Comparison of ENCODE assay signal across 7 cellular contexts in the genomic region with DNA sequence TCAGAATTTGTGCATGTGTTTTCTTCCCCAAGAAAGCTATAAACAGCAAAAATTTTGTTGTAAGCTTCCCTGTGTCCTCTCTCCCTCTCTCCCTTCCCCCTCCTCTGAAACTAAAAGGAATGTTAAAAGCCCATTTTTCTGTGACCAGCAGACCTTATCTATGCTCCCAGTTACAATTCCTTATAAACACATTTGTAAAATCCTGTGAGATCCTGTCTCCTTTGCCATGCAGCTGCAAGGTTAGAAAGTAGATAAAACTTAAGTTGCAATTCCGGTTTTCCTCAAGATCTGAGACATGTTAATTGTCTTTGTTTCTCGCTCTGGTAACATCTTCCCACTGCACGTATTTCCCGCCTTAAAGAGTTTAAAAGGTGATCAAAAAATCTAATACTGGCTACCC.
DNase-seq lines count a peak whose midpoint lies in the region; ATAC-seq and TF ChIP-seq lines count a peak whose summit lies in the region.
"Not testable (repeated sequence)": the region's sequence is repeated elsewhere in the genome, so short reads cannot be mapped to it uniquely, and the experiment has no call there.

No MANE protein-coding gene starts in this region.

- ATAC-seq in WTC11 = not testable (repeated sequence)

- not testable (repeated sequence) for H2AFZ ChIP-seq in hepatocyte

- not testable (repeated sequence) for H3K9me2 ChIP-seq in hepatocyte (replicated peaks; ENCODE audit: insufficient read depth)

- TF ChIP-seq POLR2A in thyroid gland (IDR thresholded peaks at IDR 0.05) = not testable (repeated sequence)

- H3K4me1 ChIP-seq in endodermal cell (ENCODE audit: control insufficient read depth, insufficient read depth, low read length); hepatocyte (ENCODE audit: insufficient read depth): not testable (repeated sequence)
- H3K4me1 ChIP-seq in mesodermal cell (ENCODE audit: control insufficient read depth, insufficient read depth, low read length, poor library complexity, severe bottlenecking) (peaks cover 18% of the 10 kb centered on the region), thyroid gland (peaks cover 23 to 29% of the 10 kb centered on the region in 2 donors)

- POLR2A ChIA-PET in WTC11 (lab: Charles Lee) = not testable (repeated sequence)

- H3K36me3 Mint-ChIP-seq in WTC11 (peaks cover 43% of the 10 kb centered on the region), endodermal cell (ENCODE audit: low read depth) (peaks cover 13% of the 10 kb centered on the region)
- H3K36me3 Mint-ChIP-seq in nephron progenitor cell (ENCODE audit: low read depth); progenitor cell of endocrine pancreas (ENCODE audit: insufficient read depth): not testable (repeated sequence)

- H3K4me2 ChIP-seq in hepatocyte = not testable (repeated sequence)

- not testable (repeated sequence) for H3K27me3 ChIP-seq in endodermal cell (ENCODE audit: control insufficient read depth, insufficient read depth, low read length, poor library complexity, severe bottlenecking); hepatocyte; thyroid gland

- not testable (repeated sequence) for H4K20me1 ChIP-seq in hepatocyte (ENCODE audit: insufficient read depth, poor library complexity, severe bottlenecking)

- not testable (repeated sequence) for TF ChIP-seq CTCF in WTC11 (IDR thresholded peaks at IDR 0.05); endodermal cell (conservative IDR thresholded peaks at IDR 0.05); hepatocyte (IDR thresholded peaks at IDR 0.05; ENCODE audit: poor library complexity); nephron progenitor cell (IDR thresholded peaks at IDR 0.05); progenitor cell of endocrine pancreas (IDR thresholded peaks at IDR 0.05; ENCODE audit: unreplicated experiment); thyroid gland (IDR thresholded peaks at IDR 0.05)

- H3K4me3 ChIP-seq in endodermal cell (ENCODE audit: low read length); hepatocyte; mesodermal cell (ENCODE audit: extremely low read depth, insufficient read depth, low read length, poor library complexity, severe bottlenecking); thyroid gland (replicated peaks in 1 of 3): not testable (repeated sequence)

- H3K9me3 ChIP-seq in endodermal cell (ENCODE audit: control insufficient read depth, low read length); hepatocyte (ENCODE audit: low read depth); mesodermal cell (ENCODE audit: control insufficient read depth, low read length); thyroid gland: not testable (repeated sequence)

- H3K9me3 Mint-ChIP-seq in WTC11 (peaks cover 37% of the 10 kb centered on the region), endodermal cell (peaks cover 41% of the 10 kb centered on the region), nephron progenitor cell (peaks cover 22% of the 10 kb centered on the region), progenitor cell of endocrine pancreas (ENCODE audit: low read depth) (peaks cover 16% of the 10 kb centered on the region)

- H3K36me3 ChIP-seq in endodermal cell (ENCODE audit: control insufficient read depth, insufficient read depth, low read length); hepatocyte (replicated peaks; ENCODE audit: insufficient read depth, low read depth); mesodermal cell (ENCODE audit: control insufficient read depth, insufficient read depth, low read length); thyroid gland: not testable (repeated sequence)

- not testable (repeated sequence) for DNase-seq in WTC11 (ENCODE audit: low spot score); endodermal cell; hepatocyte (ENCODE audit: low spot score); nephron progenitor cell; progenitor cell of endocrine pancreas (ENCODE audit: low spot score, unreplicated experiment); thyroid gland

- H3K79me2 ChIP-seq in hepatocyte = not testable (repeated sequence)

- peaks cover 38% of the 10 kb centered on the region for H3K4me1 Mint-ChIP-seq in WTC11
- peaks cover 32% of the 10 kb centered on the region for H3K4me1 Mint-ChIP-seq in endodermal cell
- H3K4me1 Mint-ChIP-seq in nephron progenitor cell = peaks cover 15% of the 10 kb centered on the region
- peaks cover 28% of the 10 kb centered on the region for H3K4me1 Mint-ChIP-seq in progenitor cell of endocrine pancreas (ENCODE audit: low read depth)

- peaks cover 11% of the 10 kb centered on the region; the same call in 1 of the 2 replicates for H3K27me3 Mint-ChIP-seq in WTC11 (ENCODE audit: low read depth)
- not testable (repeated sequence) for H3K27me3 Mint-ChIP-seq in endodermal cell (ENCODE audit: insufficient read depth); nephron progenitor cell (ENCODE audit: low read depth, poor library complexity); progenitor cell of endocrine pancreas

- peak overlapping the region; percentile 28; the same call in 1 of the 2 replicates for H3K27ac Mint-ChIP-seq in WTC11
- H3K27ac Mint-ChIP-seq in endodermal cell = peak overlapping the region; percentile 89
- peak overlapping the region; percentile 79 for H3K27ac Mint-ChIP-seq in nephron progenitor cell
- H3K27ac Mint-ChIP-seq in progenitor cell of endocrine pancreas = peak overlapping the region; percentile 79

- intact Hi-C loops in thyroid gland (cut with DNase I) = not testable (repeated sequence)

- H3K4me3 Mint-ChIP-seq in WTC11 = not testable (repeated sequence)
- peak overlapping the region; percentile 2 for H3K4me3 Mint-ChIP-seq in endodermal cell
- H3K4me3 Mint-ChIP-seq in nephron progenitor cell = peak overlapping the region; percentile 41
- H3K4me3 Mint-ChIP-seq in progenitor cell of endocrine pancreas (ENCODE audit: low read depth) = peak overlapping the region; percentile 50

- not testable (repeated sequence) for H3K9ac ChIP-seq in endodermal cell (ENCODE audit: extremely low read depth, low read length, poor library complexity, severe bottlenecking)

- CTCF ChIA-PET in WTC11 (lab: Charles Lee) = interaction anchor here (1.2 kb wide), 1 partner anchor 371 kb away, joined by 4 read pairs; a partner anchor contains a TSS

- H3K27ac ChIP-seq in endodermal cell (ENCODE audit: low read depth, low read length) = not testable (repeated sequence)
- H3K27ac ChIP-seq in hepatocyte (peak overlapping the region; percentile 37), mesodermal cell (ENCODE audit: low read depth, low read length, severe bottlenecking) (peak overlapping the region; percentile 50), thyroid gland (peak overlapping the region; percentile 69 to 84 (median 82))

- WGBS in endodermal cell (ENCODE audit: insufficient coverage in 1 of 2, insufficient read length in 1 of 2), 2 experiments = 80 to 93% methylated on average over 3 to 4 of the region's 4 CpGs
- WGBS in hepatocyte (ENCODE audit: low lambda C conversion rate, missing lambda C conversion rate) = 19% methylated on average over 4 of the region's 4 CpGs
- 33 to 40% methylated on average over 2 of the region's 4 CpGs for WGBS in mesodermal cell (ENCODE audit: insufficient coverage in 2 of 2), 2 experiments
- WGBS in thyroid gland, 2 donors = 16 to 28% methylated on average over 4 of the region's 4 CpGs

Comparison
In these comparisons a context has a peak if more than half of its experiments do, and no peak if none do; other contexts are left out.
1. H3K27ac Mint-ChIP-seq: peak in every context shown above with its lines; median percentile 89 in endodermal cell; 79 in nephron progenitor cell; 79 in progenitor cell of endocrine pancreas; 28 in WTC11.